Comparison of ENCODE assay signal across 8 cellular contexts in the genomic region with DNA sequence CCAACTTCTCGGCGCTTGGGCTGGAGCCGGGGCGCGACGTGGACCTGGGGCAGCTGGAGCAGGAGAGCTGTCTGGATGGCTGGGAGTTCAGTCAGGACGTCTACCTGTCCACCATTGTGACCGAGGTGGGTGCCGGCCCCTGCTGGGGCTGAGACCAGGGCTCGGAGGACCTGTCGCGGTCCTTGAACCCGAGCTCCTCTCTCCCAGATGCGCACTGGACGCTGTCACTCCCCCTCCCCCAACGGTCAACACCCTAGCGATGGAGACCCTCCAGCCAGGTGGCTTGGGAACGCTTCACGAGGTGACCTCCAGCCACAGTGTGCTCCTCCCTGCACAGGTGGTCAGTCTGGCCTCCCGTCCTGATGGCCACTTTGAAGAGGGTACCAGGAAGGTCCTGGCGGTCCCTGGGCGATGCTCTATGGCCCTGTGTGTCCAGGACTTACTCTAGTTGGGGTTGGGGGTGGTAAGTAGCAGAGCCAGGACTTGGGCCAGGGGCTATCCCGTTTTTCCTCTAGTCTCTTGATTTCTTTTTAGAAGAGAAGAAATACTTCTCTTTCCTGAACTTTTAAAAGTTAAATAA. TPM values are rescaled to one million over a fixed set of nuclear protein-coding genes. Genes with fewer than 3 reads are reported as not detected.
DNase-seq lines count a peak whose midpoint lies in the region; ATAC-seq and TF ChIP-seq lines count a peak whose summit lies in the region.

No MANE protein-coding gene starts in this region.

- H3K9me3 ChIP-seq in right lobe of liver = no peaks in the 10 kb centered on the region
- H3K9me3 ChIP-seq in tibial artery = no peaks in the 10 kb centered on the region

- H3K4me3 ChIP-seq in right lobe of liver (peak overlapping the region; percentile 79 to 83 (median 82)), tibial artery (peak overlapping the region; percentile 65 to 71)

- H3K4me1 Mint-ChIP-seq in activated CD4-positive, alpha-beta T cell treated with anti-CD3 and anti-CD28 coated beads for 36 hours = peaks cover 24% of the 10 kb centered on the region
- peaks cover 43% of the 10 kb centered on the region for H3K4me1 Mint-ChIP-seq in MCF 10A (ENCODE audit: insufficient read depth, unreplicated experiment)

- no TSS peak for BruUV-seq in MCF 10A (replicated peaks; lab: Mats Ljungman, UMichigan)

- H3K9me3 Mint-ChIP-seq in activated CD4-positive, alpha-beta T cell treated with anti-CD3 and anti-CD28 coated beads for 36 hours (ENCODE audit: low read depth) = no peaks in the 10 kb centered on the region
- no peaks in the 10 kb centered on the region for H3K9me3 Mint-ChIP-seq in MCF 10A (ENCODE audit: unreplicated experiment)

- H3K27ac ChIP-seq in right lobe of liver (peak overlapping the region; percentile 69 to 88 (median 78)), tibial artery (peak overlapping the region; percentile 79 to 88)

- CTCF ChIA-PET in activated CD4-positive, alpha-beta T cell treated with anti-CD3 and anti-CD28 coated beads for 36 hours (lab: Charles Lee) = interaction anchor here (1.1 to 2.2 kb wide), 6 partner anchors 12 to 180 kb away, joined by 3 to 11 read pairs (median 7); partner anchors contain the start of gene SLC22A4
- CTCF ChIA-PET in MCF 10A (lab: Yijun Ruan, JAX) = interaction anchor here (0.6 to 5.0 kb wide), 11 partner anchors 17 to 271 kb away, joined by 3 to 37 read pairs (median 3); no protein-coding TSS in a partner anchor

- 8% methylated on average over 1 of the region's 23 CpGs for WGBS in right lobe of liver (ENCODE audit: insufficient coverage, low coverage, low lambda C conversion rate, missing lambda C conversion rate)

- DNase-seq in activated CD4-positive, alpha-beta T cell treated with anti-CD3 and anti-CD28 coated beads for 36 hours = no peak
- no peak for DNase-seq in activated CD4-positive, alpha-beta T cell treated with anti-CD3 and anti-CD28 coated beads, Interleukin-2, amount 50 U/mL, for 4 hours
- DNase-seq in MCF 10A (ENCODE audit: unreplicated experiment) = no peak
- peak in 1 of 3 donors; percentile 37 for DNase-seq in right lobe of liver
- peak in 1 of 2 donors; percentile 73 for DNase-seq in tibial artery

- H3K36me3 ChIP-seq in right lobe of liver (no peaks in the 10 kb centered on the region), tibial artery (no peaks in the 10 kb centered on the region)

- intact Hi-C loops in activated CD4-positive, alpha-beta T cell treated with anti-CD3 and anti-CD28 coated beads for 36 hours (cut with DNase I, micrococcal nuclease) = no loop called here
- intact Hi-C loops in MCF 10A (cut with micrococcal nuclease) (loop anchor here (1.0 to 2.0 kb wide), 2 partner anchors 98 to 190 kb away; no protein-coding TSS in a partner anchor), right lobe of liver (cut with DNase I) (no loop called here), tibial artery (cut with DNase I; ENCODE audit: low total_unique reads) (no loop called here)

- H3K4me3 Mint-ChIP-seq in activated CD4-positive, alpha-beta T cell treated with anti-CD3 and anti-CD28 coated beads for 36 hours = peak overlapping the region; percentile 66
- peak overlapping the region; percentile 79 for H3K4me3 Mint-ChIP-seq in MCF 10A (ENCODE audit: unreplicated experiment)

- ATAC-seq in activated CD4-positive, alpha-beta T cell treated with anti-CD3 and anti-CD28 coated beads for 36 hours = no peak
- ATAC-seq in right lobe of liver = peak; percentile 2 to 5 (median 3)
- no peak for ATAC-seq in HG03521 (IDR thresholded peaks at IDR 0.05; ENCODE audit: unreplicated experiment)
- no peak for ATAC-seq in GM18519 (IDR thresholded peaks at IDR 0.05; ENCODE audit: low FRiP score, unreplicated experiment)
- ATAC-seq in GM19467 (IDR thresholded peaks at IDR 0.05; ENCODE audit: unreplicated experiment) = no peak

- POLR2A ChIA-PET in activated CD4-positive, alpha-beta T cell treated with anti-CD3 and anti-CD28 coated beads for 36 hours (lab: Charles Lee) = interaction anchor here (1.3 kb wide), 1 partner anchor 77 kb away, joined by 5 read pairs; no protein-coding TSS in a partner anchor
- POLR2A ChIA-PET in MCF 10A (lab: Yijun Ruan, JAX) = interaction anchor here (0.6 to 11.9 kb wide), 22 partner anchors 9 to 143 kb away, joined by 3 to 178 read pairs (median 6); partner anchors contain the start of genes IRF1, P4HA2 and SLC22A4

- H3K4me1 ChIP-seq in right lobe of liver (peaks cover 0 to 33% (median 18%) of the 10 kb centered on the region in 4 donors), tibial artery (peaks cover 3 to 45% (median 23%) of the 10 kb centered on the region in 4 donors)

- peaks cover 2% of the 10 kb centered on the region for H3K36me3 Mint-ChIP-seq in activated CD4-positive, alpha-beta T cell treated with anti-CD3 and anti-CD28 coated beads for 36 hours (ENCODE audit: low read depth)
- peaks cover 38% of the 10 kb centered on the region for H3K36me3 Mint-ChIP-seq in MCF 10A (ENCODE audit: insufficient read depth, unreplicated experiment)

- TF ChIP-seq POLR2A in right lobe of liver (IDR thresholded peaks at IDR 0.05) = no peak

- H3K27me3 ChIP-seq in right lobe of liver (no peaks in the 10 kb centered on the region), tibial artery (no peaks in the 10 kb centered on the region)

- no peak for TF ChIP-seq CTCF in MCF 10A (IDR thresholded peaks at IDR 0.05; ENCODE audit: unreplicated experiment)
- no peak for TF ChIP-seq CTCF in right lobe of liver (IDR thresholded peaks at IDR 0.05)
- no peak for TF ChIP-seq CTCF in tibial artery (IDR thresholded peaks at IDR 0.05)

- H3K27ac Mint-ChIP-seq in activated CD4-positive, alpha-beta T cell treated with anti-CD3 and anti-CD28 coated beads for 36 hours = peak overlapping the region; percentile 80
- peak overlapping the region; percentile 39 for H3K27ac Mint-ChIP-seq in MCF 10A (ENCODE audit: low read depth, unreplicated experiment)

- H3K27me3 Mint-ChIP-seq in activated CD4-positive, alpha-beta T cell treated with anti-CD3 and anti-CD28 coated beads for 36 hours = no peaks in the 10 kb centered on the region
- H3K27me3 Mint-ChIP-seq in MCF 10A (ENCODE audit: insufficient read depth, unreplicated experiment) = no peaks in the 10 kb centered on the region

RNA-seq across cellular contexts. Expression of gene SLC22A5, which starts 0.8 kb away (rescaled TPM):
- 1 to 10 TPM; 3.7 to 4.9 TPM for total RNA-seq in activated CD4-positive, alpha-beta T cell treated with anti-CD3 and anti-CD28 coated beads for 36 hours
- total RNA-seq in MCF 10A (2022) (122 and 167 TPM in 2 replicates), right lobe of liver (10 to 100 TPM in 1 of 6 experiments, 1 to 10 TPM in 5; 4.7 to 11.1 (median 6.5) TPM)

Comparison
In these comparisons a context has a peak if more than half of its experiments do, and no peak if none do; other contexts are left out.
1. ATAC-seq: peak in right lobe of liver (4 of 4); none in activated CD4-positive, alpha-beta T cell treated with anti-CD3 and anti-CD28 coated beads for 36 hours (single experiment), HG03521 (single experiment), GM18519 (single experiment) and GM19467 (single experiment).
2. RNA of gene SLC22A5, which starts 0.8 kb away (total RNA-seq): 122 to 167 TPM in MCF 10A; 4.7 to 11.1 TPM in right lobe of liver and 3.7 to 4.9 TPM in activated CD4-positive, alpha-beta T cell treated with anti-CD3 and anti-CD28 coated beads for 36 hours; every median in the first group is over 10 times any median in the second.